Comparison of ENCODE assay signal across 1 cellular context in genomic region chr16:13973321-13974023, GRCh38.
TF ChIP-seq lines count a peak whose summit lies in the region.

No MANE protein-coding gene starts in this region.

TF ChIP-seq in H1, 55 proteins besides CTCF, POLR2A, EP300 and RAD21:
- TF ChIP-seq SIN3A (conservative IDR thresholded peaks at IDR 0.05 in 1 of 2, IDR thresholded peaks at IDR 0.05 in 1 of 2; ENCODE audit: low read depth in 1 of 2, low read length in 2 of 2) = no peak
- no peak for TF ChIP-seq JUND (IDR thresholded peaks at IDR 0.05; ENCODE audit: low read length)
- TF ChIP-seq SIRT6 (IDR thresholded peaks at IDR 0.05; ENCODE audit: low read length) = no peak
- no peak for TF ChIP-seq SIX5 (IDR thresholded peaks at IDR 0.05; ENCODE audit: low read depth, low read length)
- TF ChIP-seq SUZ12 (IDR thresholded peaks at IDR 0.05; ENCODE audit: low read length) = no peak
- no peak for TF ChIP-seq TAF1 (IDR thresholded peaks at IDR 0.05; ENCODE audit: low read depth, low read length)
- TF ChIP-seq BACH1 (IDR thresholded peaks at IDR 0.05; ENCODE audit: low read length) = no peak
- TF ChIP-seq POU5F1 (IDR thresholded peaks at IDR 0.05; ENCODE audit: low read depth, low read length) = no peak
- TF ChIP-seq ASH2L (IDR thresholded peaks at IDR 0.05; ENCODE audit: low read length) = no peak
- no peak for TF ChIP-seq MAX (IDR thresholded peaks at IDR 0.05)
- no peak for TF ChIP-seq TCF12 (IDR thresholded peaks at IDR 0.05; ENCODE audit: low read depth, low read length)
- TF ChIP-seq NANOG (IDR thresholded peaks at IDR 0.05; ENCODE audit: insufficient read depth, low read depth, low read length, poor library complexity, severe bottlenecking) = no peak
- TF ChIP-seq RNF2 (IDR thresholded peaks at IDR 0.05; ENCODE audit: borderline replicate concordance, low read depth, low read length, missing control alignments, poor library complexity, severe bottlenecking) = no peak
- no peak for TF ChIP-seq ZNF274 (IDR thresholded peaks at IDR 0.05; ENCODE audit: borderline replicate concordance, extremely low read depth, low read length)
- no peak for TF ChIP-seq TBP (IDR thresholded peaks at IDR 0.05; ENCODE audit: low read depth, low read length)
- TF ChIP-seq CBX5 (IDR thresholded peaks at IDR 0.05; ENCODE audit: low read depth, low read length) = no peak
- TF ChIP-seq CHD7 (IDR thresholded peaks at IDR 0.05; ENCODE audit: insufficient replicate concordance, low read length) = no peak
